ENCODE assay signal across 18 cellular contexts in genomic region chr14:106037380-106037779, GRCh38.
"Had no signal": no experiment of that assay in that cellular context is flagged by ENCODE, and none has a peak within 500 bp of the region (broad histone marks: within the 10 kb centered on the region; RNA-seq: fewer than 3 reads in every experiment).

No MANE protein-coding gene starts in this region.

- H3K36me3 ChIP-seq: heart right ventricle, pancreas, thyroid gland had no signal

- DNase-seq: activated CD4-positive, alpha-beta T cell treated with anti-CD3 and anti-CD28 coated beads, Interleukin-2, amount 10 ng/mL, durations not matched to agents 7 days and 5 days; activated CD4-positive, CD25-positive, alpha-beta regulatory T cell treated with anti-CD3 and anti-CD28 coated beads, Interleukin-2, amount 50 U/mL, for 72 hours; activated CD8-positive, alpha-beta T cell treated with anti-CD3 and anti-CD28 coated beads for 36 hours; activated gamma-delta T cell; aorta; caudate nucleus; effector CD4-positive, alpha-beta T cell; heart right ventricle; islet precursor cell; left colon; mesenchymal stem cell; pancreas; psoas muscle; right cardiac atrium; stimulated activated CD4-positive, alpha-beta T cell treated with anti-CD3 and anti-CD28 coated beads, Interleukin-12 subunit alpha, Interleukin-12 subunit beta, amount 100 ng/mL, for 4 hours; substantia nigra; thyroid gland had no signal

- FAIRE-seq: endometrium, pancreas had no signal

- H3K27me3 ChIP-seq: thyroid gland had no signal

- H3K9me3 ChIP-seq: heart right ventricle, pancreas, psoas muscle, thyroid gland had no signal

- H3K27ac ChIP-seq: heart right ventricle, pancreas, psoas muscle, thyroid gland had no signal

- ATAC-seq: activated CD8-positive, alpha-beta T cell treated with anti-CD3 and anti-CD28 coated beads for 36 hours; heart right ventricle; left colon; pancreas; psoas muscle; right cardiac atrium had no signal

- H3K4me1 ChIP-seq: heart right ventricle, pancreas, psoas muscle, thyroid gland had no signal

- H3K4me3 ChIP-seq: heart right ventricle, pancreas, psoas muscle, thyroid gland had no signal
